8 cellular contexts compared by ENCODE assay signal in genomic region chr2:65431417-65432226, GRCh38. TPM values are rescaled to one million over a fixed set of nuclear protein-coding genes. Genes with fewer than 3 reads are reported as not detected.
DNase-seq lines count a peak whose midpoint lies in the region; ATAC-seq and TF ChIP-seq lines count a peak whose summit lies in the region.

No MANE protein-coding gene starts in this region.

- ATAC-seq in GM21515 (IDR thresholded peaks at IDR 0.05; ENCODE audit: unreplicated experiment) (peak; percentile 29), sciatic nerve (no peak)

- intact Hi-C loops in sciatic nerve (cut with DNase I): loop anchor here (10.0 kb wide), 1 partner anchor 137 kb away; no protein-coding TSS in a partner anchor

- TF ChIP-seq CTCF in astrocyte of the cerebellum (IDR thresholded peaks at IDR 0.05; ENCODE audit: low read depth, low read length, missing control alignments): no peak

- H3K4me3 ChIP-seq in astrocyte of the cerebellum (ENCODE audit: low read depth, low read length): peak overlapping the region; percentile 85

- in situ Hi-C loops in astrocyte of the cerebellum (cut with HindIII; ENCODE audit: low sequenced_read_pairs): no loop called here

- DNase-seq in DMS79 (lab: John Stamatoyannopoulos, UW) (peak; percentile 43), SW480 (ENCODE audit: low spot score) (peak; percentile 68), astrocyte of the cerebellum (ENCODE audit: low read depth) (no peak), hypothalamus (lab: John Stamatoyannopoulos, UW) (peak in 40 of 51 donors; percentile 11 to 83 (median 57)), sciatic nerve (ENCODE audit: low spot score) (peak; percentile 80), DMS114 treated with DMSO at 0.1 percent for 48 hours (lab: John Stamatoyannopoulos, UW; ENCODE audit: unreplicated experiment) (no peak)

- TF ChIP-seq EP300 in Ishikawa (IDR thresholded peaks at IDR 0.05; ENCODE audit: borderline replicate concordance): no peak

- no peak for TF ChIP-seq RAD21 in Ishikawa (IDR thresholded peaks at IDR 0.05; ENCODE audit: low read depth)

TF ChIP-seq in Ishikawa, 13 proteins besides CTCF, POLR2A, EP300 and RAD21:
- TF ChIP-seq TAF1 (IDR thresholded peaks at IDR 0.05; ENCODE audit: low read depth): peak; percentile 37; the same call in 1 of the 2 replicates
- TF ChIP-seq CEBPB (IDR thresholded peaks at IDR 0.05): no peak
- TF ChIP-seq EGR1 (IDR thresholded peaks at IDR 0.05): 0 out of 2 replicates have a peak, but pooled peaks have one; percentile 11
- TF ChIP-seq ZBTB7A (IDR thresholded peaks at IDR 0.05; ENCODE audit: low read depth): peak; percentile 90
- no peak for TF ChIP-seq FOXM1 (IDR thresholded peaks at IDR 0.05; ENCODE audit: borderline replicate concordance, low read depth)
- peak; percentile 74 for TF ChIP-seq YY1 (IDR thresholded peaks at IDR 0.05; ENCODE audit: low read depth)

RNA-seq across cellular contexts. Expression of gene SPRED2, which starts 0.8 kb away (rescaled TPM):
- 64.7 TPM for total RNA-seq in sciatic nerve

Comparison
In these comparisons a context has a peak if more than half of its experiments do, and no peak if none do; other contexts are left out.
1. DNase-seq: peak in DMS79 (single experiment), SW480 (single experiment), hypothalamus (40 of 51) and sciatic nerve (single experiment); none in astrocyte of the cerebellum (single experiment) and DMS114 treated with DMSO at 0.1 percent for 48 hours (single experiment).